In the genomic region with DNA sequence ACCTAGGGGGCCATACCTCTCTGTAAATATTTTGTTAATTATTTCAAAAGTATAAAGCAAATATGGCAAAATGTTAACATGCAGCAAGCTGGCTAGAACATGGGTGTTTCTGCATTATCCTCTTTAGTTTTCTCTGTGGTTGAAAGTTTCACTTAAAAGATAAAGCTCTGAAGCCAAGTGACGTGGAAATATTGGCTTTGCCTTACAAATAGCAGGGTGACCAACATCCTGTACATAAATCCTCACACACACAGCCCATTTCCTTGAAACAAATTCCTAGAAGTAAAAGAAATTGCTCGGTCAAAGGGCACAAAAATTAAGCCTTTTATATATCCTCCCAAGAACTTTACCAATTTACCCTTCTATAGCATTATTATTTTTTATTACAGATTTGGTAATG, we compare ENCODE assay signal across 17 cellular contexts. TPM values are rescaled to one million over a fixed set of nuclear protein-coding genes. Genes with fewer than 3 reads are reported as not detected.
A peak's percentile ranks its signal among the peaks of the same experiment; 100 is the strongest.
DNase-seq lines count a peak whose midpoint lies in the region; ATAC-seq, FAIRE-seq and TF ChIP-seq lines count a peak whose summit lies in the region.
"Had no signal": no experiment of that assay in that cellular context is flagged by ENCODE, and none has a peak within 500 bp of the region (broad histone marks: within the 10 kb centered on the region; RNA-seq: fewer than 3 reads in every experiment).

No MANE protein-coding gene starts in this region.

- ATAC-seq in K562 (no peak), GM21367 (IDR thresholded peaks at IDR 0.05; ENCODE audit: unreplicated experiment) (no peak)
- ATAC-seq in stimulated activated naive CD8-positive, alpha-beta T cell treated with anti-CD3 and anti-CD28 coated beads, Interleukin-15, amount 100 ng/mL, for 72 hours, result no peak
- ATAC-seq: CD8-positive, alpha-beta T cell; HCT116 had no signal

- H3K9me3 Mint-ChIP-seq in stimulated activated naive CD8-positive, alpha-beta T cell treated with anti-CD3 and anti-CD28 coated beads, Interleukin-15, amount 100 ng/mL, for 72 hours, result peaks cover 5 to 8% of the 10 kb centered on the region in 2 donors
- H3K9me3 Mint-ChIP-seq: CD8-positive, alpha-beta T cell had no signal

- no peak overlapping the region for H3K4me3 Mint-ChIP-seq in stimulated activated naive CD8-positive, alpha-beta T cell treated with anti-CD3 and anti-CD28 coated beads, Interleukin-15, amount 100 ng/mL, for 72 hours
- H3K4me3 Mint-ChIP-seq: CD8-positive, alpha-beta T cell had no signal

- no peaks in the 10 kb centered on the region for H3K27me3 Mint-ChIP-seq in stimulated activated naive CD8-positive, alpha-beta T cell treated with anti-CD3 and anti-CD28 coated beads, Interleukin-15, amount 100 ng/mL, for 72 hours

- WGBS in K562 (ENCODE audit: insufficient coverage, low coverage, missing lambda C conversion rate), result 4% methylated on average over 2 of the region's 2 CpGs
- WGBS in hepatocyte (ENCODE audit: low lambda C conversion rate, missing lambda C conversion rate), result 65% methylated on average over 2 of the region's 2 CpGs

- H2AFZ ChIP-seq in K562 (ENCODE audit: low read depth, low read length) (no peak overlapping the region), hepatocyte (no peak overlapping the region)
- H2AFZ ChIP-seq: PC-9 had no signal

- no peaks in the 10 kb centered on the region for H3K79me2 ChIP-seq in K562 (ENCODE audit: control insufficient read depth, insufficient read depth, low read length)
- no peaks in the 10 kb centered on the region for H3K79me2 ChIP-seq in hepatocyte

- TF ChIP-seq RAD21 in K562 (CRISPR knock-in tag; conservative IDR thresholded peaks at IDR 0.05 in 1 of 2, IDR thresholded peaks at IDR 0.05 in 1 of 2), result no peak

- H3K27me3 ChIP-seq in K562 (ENCODE audit: control insufficient read depth in 2 of 2, insufficient read depth in 2 of 2, low read length in 2 of 2) (no peaks in the 10 kb centered on the region), hepatocyte (no peaks in the 10 kb centered on the region)
- H3K27me3 ChIP-seq: BE2C had no signal

- H3K9me2 ChIP-seq in hepatocyte (replicated peaks; ENCODE audit: insufficient read depth), result no peaks in the 10 kb centered on the region

- no peaks in the 10 kb centered on the region for H4K20me1 ChIP-seq in K562 (replicated peaks; ENCODE audit: control insufficient read depth, insufficient read depth, low read length)
- no peaks in the 10 kb centered on the region for H4K20me1 ChIP-seq in hepatocyte (ENCODE audit: insufficient read depth, poor library complexity, severe bottlenecking)

- H3K9me1 ChIP-seq in K562 (ENCODE audit: control insufficient read depth, insufficient read depth, low read length), result no peaks in the 10 kb centered on the region

- intact Hi-C loops in K562 (cut with micrococcal nuclease), result no loop called here

- H3K27ac Mint-ChIP-seq in stimulated activated naive CD8-positive, alpha-beta T cell treated with anti-CD3 and anti-CD28 coated beads, Interleukin-15, amount 100 ng/mL, for 72 hours, result no peak overlapping the region
- H3K27ac Mint-ChIP-seq: CD8-positive, alpha-beta T cell had no signal

- H3K4me1 Mint-ChIP-seq in stimulated activated naive CD8-positive, alpha-beta T cell treated with anti-CD3 and anti-CD28 coated beads, Interleukin-15, amount 100 ng/mL, for 72 hours, result peaks cover 30% of the 10 kb centered on the region

- in situ Hi-C loops in K562 (cut with MboI), result no loop called here

- no peak for TF ChIP-seq POLR2A in K562 (conservative IDR thresholded peaks at IDR 0.05)

- H3K9ac ChIP-seq in K562 (ENCODE audit: insufficient read depth in 1 of 2, low read depth in 2 of 2, low read length in 2 of 2), result no peak overlapping the region

- H3K9me3 ChIP-seq in K562 (replicated peaks; ENCODE audit: control insufficient read depth, insufficient read depth, low read depth, low read length), result no peaks in the 10 kb centered on the region
- no peaks in the 10 kb centered on the region for H3K9me3 ChIP-seq in hepatocyte (ENCODE audit: low read depth)

- no peak overlapping the region for H3K4me2 ChIP-seq in K562 (ENCODE audit: insufficient read depth, low read length)
- no peak overlapping the region for H3K4me2 ChIP-seq in hepatocyte
- H3K4me2 ChIP-seq: PC-9 had no signal

- TF ChIP-seq CTCF in AG10803 (conservative IDR thresholded peaks at IDR 0.05; ENCODE audit: low read length), result no peak
- TF ChIP-seq CTCF in K562 (IDR thresholded peaks at IDR 0.05 in 2 of 3, conservative IDR thresholded peaks at IDR 0.05 in 1 of 3; ENCODE audit: insufficient read depth in 2 of 3, low read depth in 1 of 3, low read length in 3 of 3), result no peak
- TF ChIP-seq CTCF in fibroblast of villous mesenchyme (IDR thresholded peaks at IDR 0.05; ENCODE audit: insufficient read depth, low read depth, low read length), result no peak
- no peak for TF ChIP-seq CTCF in hepatocyte (IDR thresholded peaks at IDR 0.05; ENCODE audit: poor library complexity)

- CTCF ChIA-PET in K562 (lab: Yijun Ruan, JAX; ENCODE audit: low intra/inter-chr PET ratio), result no interaction called here

- peak; percentile 26 for DNase-seq in AG10803 (ENCODE audit: low read depth)
- DNase-seq in GM04504 (ENCODE audit: low read depth), result peak; percentile 5
- no peak for DNase-seq in K562 (ENCODE audit: extremely low read depth in 1 of 4, low spot score in 3 of 4)
- peak; percentile 54 for DNase-seq in fibroblast of villous mesenchyme (ENCODE audit: low read depth)
- no peak for DNase-seq in hepatocyte (ENCODE audit: low spot score)
- no peak for DNase-seq in stimulated activated naive CD8-positive, alpha-beta T cell treated with anti-CD3 and anti-CD28 coated beads, Interleukin-15, amount 100 ng/mL, for 72 hours
- no peak for DNase-seq in nucleus accumbens (lab: John Stamatoyannopoulos, UW)
- DNase-seq: BE2C; CD8-positive, alpha-beta T cell; DND-41; NCI-H1105; NCI-H1694 treated with DMSO at 0.1 percent for 48 hours; PC-9 had no signal

- POLR2A ChIA-PET in K562 (lab: Yijun Ruan, JAX), result interaction anchor here (0.6 kb wide), 1 partner anchor 210 kb away, joined by 3 read pairs; no protein-coding TSS in a partner anchor

- H3K36me3 ChIP-seq in K562 (ENCODE audit: control insufficient read depth, insufficient read depth, low read length) (no peaks in the 10 kb centered on the region), hepatocyte (replicated peaks; ENCODE audit: insufficient read depth, low read depth) (no peaks in the 10 kb centered on the region)
- H3K36me3 ChIP-seq: BE2C had no signal

- no peak overlapping the region for H3K27ac ChIP-seq in K562 (ENCODE audit: extremely low read depth, low read depth, low read length)
- no peak overlapping the region for H3K27ac ChIP-seq in hepatocyte
- H3K27ac ChIP-seq: PC-9 had no signal

- no peak for FAIRE-seq in K562 (lab: Jason Lieb, UNC)
- FAIRE-seq: GM18507, HTR-8/SVneo had no signal

- H3K4me1 ChIP-seq in K562 (replicated peaks in 1 of 2; ENCODE audit: control insufficient read depth in 2 of 2, insufficient read depth in 2 of 2, low read length in 2 of 2) (peaks cover 0 to 3% of the 10 kb centered on the region in 2 experiments; a peak in 1 of 5 replicates), hepatocyte (ENCODE audit: insufficient read depth) (no peaks in the 10 kb centered on the region)
- H3K4me1 ChIP-seq: BE2C had no signal

- H3K4me3 ChIP-seq in AG10803 (ENCODE audit: low read length) (no peak overlapping the region), K562 (no peak overlapping the region), fibroblast of villous mesenchyme (ENCODE audit: low read depth, low read length) (no peak overlapping the region), hepatocyte (no peak overlapping the region)
- H3K4me3 ChIP-seq: PC-9 had no signal

- TF ChIP-seq EP300 in K562 (IDR thresholded peaks at IDR 0.05; ENCODE audit: low read length), result no peak

- BruUV-seq in K562 (replicated peaks; lab: Mats Ljungman, UMichigan), result no TSS peak

TF ChIP-seq in K562, 482 proteins besides CTCF, POLR2A, EP300 and RAD21:
- 0 out of 2 replicates have a peak, but pooled peaks have one; percentile 3 for TF ChIP-seq CEBPB (tag; IDR thresholded peaks at IDR 0.05)
- TF ChIP-seq, protein P1, sequence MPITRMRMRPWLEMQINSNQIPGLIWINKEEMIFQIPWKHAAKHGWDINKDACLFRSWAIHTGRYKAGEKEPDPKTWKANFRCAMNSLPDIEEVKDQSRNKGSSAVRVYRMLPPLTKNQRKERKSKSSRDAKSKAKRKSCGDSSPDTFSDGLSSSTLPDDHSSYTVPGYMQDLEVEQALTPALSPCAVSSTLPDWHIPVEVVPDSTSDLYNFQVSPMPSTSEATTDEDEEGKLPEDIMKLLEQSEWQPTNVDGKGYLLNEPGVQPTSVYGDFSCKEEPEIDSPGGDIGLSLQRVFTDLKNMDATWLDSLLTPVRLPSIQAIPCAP (CRISPR knock-in tag; IDR thresholded peaks at IDR 0.05; ENCODE audit: borderline replicate concordance), result no peak

RNA-seq across cellular contexts. Expression of gene VWF, which starts 10.6 kb away (rescaled TPM):
- total RNA-seq in K562 (2011; cell fraction: chromatin; rRNA removed; ENCODE audit: low replicate concordance), result 0.02 TPM in 1 of 2 replicates, not detected in the other
- total RNA-seq in K562 (2011; cell fraction: nucleolus; rRNA removed), result 0.33 TPM in 1 of 2 replicates, not detected in the other
- total RNA-seq in K562 (2011; cell fraction: nucleoplasm; rRNA removed), result not detected in 2 replicates
- not detected in 2 replicates for total RNA-seq in K562 (2014; rRNA removed)
- total RNA-seq in K562 (2014; rRNA removed; fragmentation: Illumina TruSeq; extraction: Trizol), result not detected in 2 replicates
- not detected in 2 replicates for total RNA-seq in K562 (2015; rRNA removed; fragmentation: Illumina TruSeq; extraction: Trizol)
- 0.40 and 0.53 TPM in 2 replicates for total RNA-seq in K562 (2021)
- not detected in 2 replicates for polyA plus RNA-seq in K562 (2011; rRNA removed)
- 0.04 and 0.07 TPM in 2 replicates for polyA plus RNA-seq in K562 (2011; cell fraction: cytosol; rRNA removed)
- polyA plus RNA-seq in K562 (2011; cell fraction: nucleus; rRNA removed), result 0.01 TPM in 2 replicates
- polyA plus RNA-seq in K562 (2012), result 0.01 TPM in 2 replicates
- polyA plus RNA-seq in K562 (2014; fragmentation: Illumina TruSeq; extraction: Trizol), result not detected in 2 replicates
- not detected for polyA plus RNA-seq in K562 (2014; fragmentation: Nextera tagmentation; extraction: Ambion mirVana)
- polyA plus RNA-seq in K562 (2014; rRNA removed), result not detected in 2 replicates
- polyA minus RNA-seq in K562 (2011; rRNA and poly(A)+ RNA removed), result not detected in 2 replicates
- not detected in 2 replicates for polyA minus RNA-seq in K562 (2011; cell fraction: cytosol; rRNA and poly(A)+ RNA removed)
- polyA minus RNA-seq in K562 (2011; cell fraction: nucleus; rRNA and poly(A)+ RNA removed), result not detected in 2 replicates
- total RNA-seq in fibroblast of villous mesenchyme, result under 0.01 and 0.32 TPM in 2 replicates
- 0.04 and 0.20 TPM in 2 replicates for total RNA-seq in hepatocyte
- polyA plus RNA-seq in hepatocyte, result 0.77 TPM in 1 of 2 replicates, not detected in the other
- total RNA-seq: CD8-positive, alpha-beta T cell had no signal

Comparison
In these comparisons a context has a peak if more than half of its experiments do, and no peak if none do; other contexts are left out.
1. DNase-seq: peak in AG10803 (single experiment), GM04504 (single experiment) and fibroblast of villous mesenchyme (single experiment); none in K562 (0 of 4), hepatocyte (single experiment), stimulated activated naive CD8-positive, alpha-beta T cell treated with anti-CD3 and anti-CD28 coated beads, Interleukin-15, amount 100 ng/mL, for 72 hours (0 of 2) and nucleus accumbens (0 of 56).